24 cellular contexts compared by ENCODE assay signal in genomic region chr6:143765422-143766184, GRCh38.
"Had no signal": no experiment of that assay in that cellular context is flagged by ENCODE, and none has a peak within 500 bp of the region (broad histone marks: within the 10 kb centered on the region; RNA-seq: fewer than 3 reads in every experiment).

No MANE protein-coding gene starts in this region.

- H3K27ac ChIP-seq: breast epithelium had no signal

- DNase-seq: activated CD4-positive, alpha-beta T cell treated with anti-CD3 and anti-CD28 coated beads for 48 hours; activated CD4-positive, alpha-beta T cell treated with anti-CD3 and anti-CD28 coated beads, Interleukin-2, amount 50 U/mL, for 48 hours; activated CD4-positive, CD25-positive, alpha-beta regulatory T cell treated with anti-CD3 and anti-CD28 coated beads, Interleukin-2, amount 50 U/mL, for 72 hours; activated CD8-positive, alpha-beta memory T cell treated with anti-CD3 and anti-CD28 coated beads, Interleukin-2, amount 10 ng/mL, durations not matched to agents 7 days and 5 days; activated effector memory CD4-positive, alpha-beta T cell treated with Interleukin-2 at 50 U/mL for 16 hours; activated naive CD4-positive, alpha-beta T cell; activated T-cell treated with anti-CD3 and anti-CD28 coated beads, Interleukin-2, amount 50 U/mL, for 24 hours; aorta; central memory CD4-positive, alpha-beta T cell; Kasumi-1; KBM-7; NCI-H1105 treated with DMSO at 0.1 percent for 48 hours; NCI-H146; NCI-H2029; NCI-H2107; NCI-H510A treated with DMSO at 0.1 percent for 48 hours; NCI-H69; PC-3; SIG-M5; T-helper 17 cell; T-helper 9 cell had no signal

- H3K4me1 ChIP-seq: breast epithelium had no signal

- H3K9me3 ChIP-seq: breast epithelium had no signal

- H3K36me3 ChIP-seq: breast epithelium had no signal

- H3K27me3 ChIP-seq: breast epithelium had no signal

- H3K4me3 ChIP-seq: breast epithelium had no signal

- ATAC-seq: activated CD8-positive, alpha-beta memory T cell treated with anti-CD3 and anti-CD28 coated beads, Interleukin-2, amount 10 ng/mL, durations not matched to agents 7 days and 5 days; PC-3; T-helper 17 cell; WTC11 had no signal

- FAIRE-seq: RCC 7860 had no signal
